Comparison of ENCODE assay signal across 10 cellular contexts in genomic region chr2:134450114-134450513, GRCh38.
DNase-seq lines count a peak whose midpoint lies in the region; ATAC-seq, FAIRE-seq and TF ChIP-seq lines count a peak whose summit lies in the region.
"Had no signal": no experiment of that assay in that cellular context is flagged by ENCODE, and none has a peak within 500 bp of the region (broad histone marks: within the 10 kb centered on the region; RNA-seq: fewer than 3 reads in every experiment).

No MANE protein-coding gene starts in this region.

- no TSS peak for BruUV-seq in Caco-2 (replicated peaks; lab: Mats Ljungman, UMichigan)
- no TSS peak for BruUV-seq in GM12878 (replicated peaks; lab: Mats Ljungman, UMichigan)

- H4K20me1 ChIP-seq in GM12878 (ENCODE audit: control insufficient read depth, insufficient read depth) = no peaks in the 10 kb centered on the region
- H4K20me1 ChIP-seq in neural progenitor cell (ENCODE audit: low read depth) = peaks cover 3% of the 10 kb centered on the region

- 98% methylated on average over 9 of the region's 9 CpGs for WGBS in GM12878 (ENCODE audit: insufficient coverage, insufficient replicate concordance, low lambda C conversion rate, missing lambda C conversion rate)

- in situ Hi-C loops in GM12878 (cut with MboI) = no loop called here

- H3K9me3 Mint-ChIP-seq in activated CD4-positive, alpha-beta memory T cell treated with anti-CD3 and anti-CD28 coated beads for 36 hours = no peaks in the 10 kb centered on the region
- no peaks in the 10 kb centered on the region for H3K9me3 Mint-ChIP-seq in activated CD4-positive, alpha-beta memory T cell treated with anti-CD3 and anti-CD28 coated beads, Interleukin-2, amount 10 ng/mL, durations not matched to agents 7 days and 5 days
- H3K9me3 Mint-ChIP-seq in Caco-2 (ENCODE audit: unreplicated experiment) (no peaks in the 10 kb centered on the region), neural progenitor cell (no peaks in the 10 kb centered on the region)

- H3K9me3 ChIP-seq in Caco-2 = no peaks in the 10 kb centered on the region
- H3K9me3 ChIP-seq in GM12878 (replicated peaks; ENCODE audit: control insufficient read depth, insufficient read depth, low read length) = no peaks in the 10 kb centered on the region
- H3K9me3 ChIP-seq in neural progenitor cell (ENCODE audit: low read depth) = no peaks in the 10 kb centered on the region

- no peak overlapping the region for H3K4me2 ChIP-seq in GM12878 (ENCODE audit: control insufficient read depth, insufficient read depth)
- no peak overlapping the region for H3K4me2 ChIP-seq in neural progenitor cell

- no peak overlapping the region for H3K4me3 Mint-ChIP-seq in activated CD4-positive, alpha-beta memory T cell treated with anti-CD3 and anti-CD28 coated beads for 36 hours
- no peak overlapping the region for H3K4me3 Mint-ChIP-seq in activated CD4-positive, alpha-beta memory T cell treated with anti-CD3 and anti-CD28 coated beads, Interleukin-2, amount 10 ng/mL, durations not matched to agents 7 days and 5 days
- H3K4me3 Mint-ChIP-seq in Caco-2 (ENCODE audit: unreplicated experiment) (no peak overlapping the region), neural progenitor cell (no peak overlapping the region)

- SMC1A ChIA-PET in GM12878 (lab: Charles Lee; ENCODE audit: uncharacterized antibody, unreplicated experiment) = interaction anchor here (2.6 kb wide), 1 partner anchor 332 kb away, joined by 17 read pairs; no protein-coding TSS in a partner anchor

- intact Hi-C loops in activated CD4-positive, alpha-beta memory T cell treated with anti-CD3 and anti-CD28 coated beads for 36 hours (cut with micrococcal nuclease) = loop anchor here (2.0 to 10.0 kb wide), 3 partner anchors 255 to 563 kb away; no protein-coding TSS in a partner anchor
- intact Hi-C loops in Caco-2 (cut with micrococcal nuclease; ENCODE audit: unreplicated experiment) = loop anchor here (1.0 to 5.0 kb wide), 3 partner anchors 58 to 563 kb away; no protein-coding TSS in a partner anchor
- intact Hi-C loops in GM12878 (cut with micrococcal nuclease; ENCODE audit: unreplicated experiment) = loop anchor here (2.0 to 5.0 kb wide), 3 partner anchors 242 to 563 kb away; no protein-coding TSS in a partner anchor

- no peak for DNase-seq in activated CD4-positive, alpha-beta memory T cell treated with anti-CD3 and anti-CD28 coated beads for 36 hours
- DNase-seq in activated CD4-positive, alpha-beta memory T cell treated with anti-CD3 and anti-CD28 coated beads, Interleukin-2, amount 10 ng/mL, durations not matched to agents 7 days and 5 days = no peak
- no peak for DNase-seq in Caco-2
- no peak for DNase-seq in GM12878 (ENCODE audit: low read depth, low spot score)
- no peak for DNase-seq in neural progenitor cell (ENCODE audit: low spot score)
- DNase-seq in omental fat pad (ENCODE audit: low spot score) = no peak
- DNase-seq in NCI-H526 (lab: John Stamatoyannopoulos, UW) = no peak

- H3K27ac ChIP-seq in GM12878 (ENCODE audit: control insufficient read depth, insufficient read depth) (no peak overlapping the region), neural progenitor cell (no peak overlapping the region)
- H3K27ac ChIP-seq: 22Rv1 had no signal

- peaks cover 3% of the 10 kb centered on the region; the same call in 1 of the 2 replicates for H3K4me1 ChIP-seq in Caco-2
- H3K4me1 ChIP-seq in GM12878 (ENCODE audit: control insufficient read depth, insufficient read depth, low read length) = no peaks in the 10 kb centered on the region
- H3K4me1 ChIP-seq in neural progenitor cell = peaks cover 4% of the 10 kb centered on the region

- no peaks in the 10 kb centered on the region for H3K4me1 Mint-ChIP-seq in activated CD4-positive, alpha-beta memory T cell treated with anti-CD3 and anti-CD28 coated beads for 36 hours (ENCODE audit: low read depth)
- no peaks in the 10 kb centered on the region for H3K4me1 Mint-ChIP-seq in activated CD4-positive, alpha-beta memory T cell treated with anti-CD3 and anti-CD28 coated beads, Interleukin-2, amount 10 ng/mL, durations not matched to agents 7 days and 5 days
- H3K4me1 Mint-ChIP-seq in Caco-2 (ENCODE audit: low read depth, unreplicated experiment) (peaks cover 7% of the 10 kb centered on the region), neural progenitor cell (peaks cover 26% of the 10 kb centered on the region)

- peak overlapping the region; percentile 13 for H3K27ac Mint-ChIP-seq in activated CD4-positive, alpha-beta memory T cell treated with anti-CD3 and anti-CD28 coated beads for 36 hours
- H3K27ac Mint-ChIP-seq in activated CD4-positive, alpha-beta memory T cell treated with anti-CD3 and anti-CD28 coated beads, Interleukin-2, amount 10 ng/mL, durations not matched to agents 7 days and 5 days = no peak overlapping the region
- peak overlapping the region; percentile 64 for H3K27ac Mint-ChIP-seq in Caco-2 (ENCODE audit: unreplicated experiment)
- H3K27ac Mint-ChIP-seq in neural progenitor cell = peak overlapping the region; percentile 72

- TF ChIP-seq CTCF in Caco-2 (IDR thresholded peaks at IDR 0.05; ENCODE audit: insufficient read depth in 1 of 2, low read depth in 1 of 2, low read length in 1 of 2, severe bottlenecking in 1 of 2, unreplicated experiment in 1 of 2) = no peak
- TF ChIP-seq CTCF in GM12878 (IDR thresholded peaks at IDR 0.05 in 2 of 3, conservative IDR thresholded peaks at IDR 0.05 in 1 of 3; ENCODE audit: control insufficient read depth in 2 of 3, extremely low read depth in 1 of 3, insufficient read depth in 1 of 3, low read depth in 3 of 3, low read length in 3 of 3) = no peak
- no peak for TF ChIP-seq CTCF in neural progenitor cell (IDR thresholded peaks at IDR 0.05)
- TF ChIP-seq CTCF in omental fat pad (IDR thresholded peaks at IDR 0.05) = no peak

- H3K36me3 Mint-ChIP-seq in activated CD4-positive, alpha-beta memory T cell treated with anti-CD3 and anti-CD28 coated beads for 36 hours = no peaks in the 10 kb centered on the region
- no peaks in the 10 kb centered on the region for H3K36me3 Mint-ChIP-seq in activated CD4-positive, alpha-beta memory T cell treated with anti-CD3 and anti-CD28 coated beads, Interleukin-2, amount 10 ng/mL, durations not matched to agents 7 days and 5 days (ENCODE audit: low read depth)
- peaks cover 24% of the 10 kb centered on the region for H3K36me3 Mint-ChIP-seq in Caco-2 (ENCODE audit: insufficient read depth, unreplicated experiment)
- H3K36me3 Mint-ChIP-seq in neural progenitor cell = no peaks in the 10 kb centered on the region

- no peak overlapping the region for H3K4me3 ChIP-seq in Caco-2 (ENCODE audit: low read depth, low read length)
- no peak overlapping the region for H3K4me3 ChIP-seq in GM12878
- no peak overlapping the region for H3K4me3 ChIP-seq in neural progenitor cell

- no peak for TF ChIP-seq RAD21 in GM12878 (IDR thresholded peaks at IDR 0.05; ENCODE audit: insufficient read depth, low read depth, low read length)

- H2AFZ ChIP-seq in GM12878 (ENCODE audit: control insufficient read depth, low read depth, low read length) = no peak overlapping the region
- no peak overlapping the region for H2AFZ ChIP-seq in neural progenitor cell (replicated peaks)

- 0 out of 2 replicates have a peak, but pooled peaks have one; percentile 0 for TF ChIP-seq POLR2A in GM12878 (IDR thresholded peaks at IDR 0.05; ENCODE audit: low read depth, low read length)

- H3K36me3 ChIP-seq in Caco-2 (ENCODE audit: control insufficient read depth, insufficient read depth, low read length) (peaks cover 1% of the 10 kb centered on the region), GM12878 (ENCODE audit: control insufficient read depth in 2 of 2, insufficient read depth in 2 of 2, low read length in 1 of 2) (peaks cover 17 to 19% of the 10 kb centered on the region in 2 experiments), neural progenitor cell (no peaks in the 10 kb centered on the region)

- ATAC-seq in GM12878 (no peak), GM19455 (IDR thresholded peaks at IDR 0.05; ENCODE audit: unreplicated experiment) (no peak), omental fat pad (ENCODE audit: low FRiP score) (no peak)

- no peaks in the 10 kb centered on the region for H3K27me3 Mint-ChIP-seq in activated CD4-positive, alpha-beta memory T cell treated with anti-CD3 and anti-CD28 coated beads for 36 hours
- no peaks in the 10 kb centered on the region for H3K27me3 Mint-ChIP-seq in activated CD4-positive, alpha-beta memory T cell treated with anti-CD3 and anti-CD28 coated beads, Interleukin-2, amount 10 ng/mL, durations not matched to agents 7 days and 5 days
- H3K27me3 Mint-ChIP-seq in Caco-2 (ENCODE audit: insufficient read depth, unreplicated experiment) = no peaks in the 10 kb centered on the region
- peaks cover 9% of the 10 kb centered on the region for H3K27me3 Mint-ChIP-seq in neural progenitor cell (ENCODE audit: insufficient read depth, low read depth)

- no peak for TF ChIP-seq EP300 in GM12878 (IDR thresholded peaks at IDR 0.05; ENCODE audit: borderline replicate concordance in 1 of 2, control insufficient read depth in 1 of 2, low read depth in 2 of 2, low read length in 2 of 2)

- H3K27me3 ChIP-seq in Caco-2 (replicated peaks; ENCODE audit: control insufficient read depth, insufficient read depth, low read length) = no peaks in the 10 kb centered on the region
- no peaks in the 10 kb centered on the region for H3K27me3 ChIP-seq in GM12878 (replicated peaks in 1 of 2; ENCODE audit: control insufficient read depth in 2 of 2, insufficient read depth in 2 of 2, low read length in 1 of 2)
- H3K27me3 ChIP-seq in neural progenitor cell = no peaks in the 10 kb centered on the region

- no peak for FAIRE-seq in GM12878 (lab: Jason Lieb, UNC)
- FAIRE-seq: HTR-8/SVneo had no signal

- H3K9ac ChIP-seq in GM12878 (ENCODE audit: control insufficient read depth, insufficient read depth, low read length) (no peak overlapping the region), neural progenitor cell (no peak overlapping the region)

- RAD21 ChIA-PET in GM12878 (lab: Charles Lee; ENCODE audit: unreplicated experiment) = interaction anchor here (1.9 kb wide), 1 partner anchor 332 kb away, joined by 12 read pairs; no protein-coding TSS in a partner anchor

- H3F3A ChIP-seq in neural progenitor cell (ENCODE audit: low read depth) = no peaks in the 10 kb centered on the region

- H3K79me2 ChIP-seq in GM12878 (ENCODE audit: control insufficient read depth, insufficient read depth, low read length) (no peaks in the 10 kb centered on the region), neural progenitor cell (ENCODE audit: low read depth) (no peaks in the 10 kb centered on the region)

- POLR2A ChIA-PET in activated CD4-positive, alpha-beta memory T cell treated with anti-CD3 and anti-CD28 coated beads for 36 hours (lab: Charles Lee) = no interaction called here
- POLR2A ChIA-PET in activated CD4-positive, alpha-beta memory T cell treated with anti-CD3 and anti-CD28 coated beads, Interleukin-2, amount 10 ng/mL, durations not matched to agents 7 days and 5 days (lab: Charles Lee) = no interaction called here
- POLR2A ChIA-PET in Caco-2 (lab: Charles Lee) = no interaction called here
- POLR2A ChIA-PET in GM12878 (lab: Charles Lee) = no interaction called here

- CTCF ChIA-PET in activated CD4-positive, alpha-beta memory T cell treated with anti-CD3 and anti-CD28 coated beads for 36 hours (lab: Charles Lee) = interaction anchor here (0.6 to 3.8 kb wide), 9 partner anchors 12 to 564 kb away, joined by 3 to 42 read pairs (median 5); no protein-coding TSS in a partner anchor
- CTCF ChIA-PET in activated CD4-positive, alpha-beta memory T cell treated with anti-CD3 and anti-CD28 coated beads, Interleukin-2, amount 10 ng/mL, durations not matched to agents 7 days and 5 days (lab: Charles Lee) = interaction anchor here (1.1 to 4.3 kb wide), 10 partner anchors 11 to 566 kb away, joined by 3 to 44 read pairs (median 4); no protein-coding TSS in a partner anchor
- CTCF ChIA-PET in Caco-2 (lab: Charles Lee) (interaction anchor here (0.9 to 2.3 kb wide), 18 partner anchors 9 to 1291 kb away, joined by 3 to 22 read pairs (median 8); partner anchors contain the start of genes CCNT2 and UBXN4), GM12878 (lab: Yijun Ruan, JAX) (interaction anchor here (1.0 to 4.9 kb wide), 15 partner anchors 8 to 565 kb away, joined by 3 to 32 read pairs (median 5); no protein-coding TSS in a partner anchor)
